Comparison of ENCODE assay signal across 9 cellular contexts in the genomic region with DNA sequence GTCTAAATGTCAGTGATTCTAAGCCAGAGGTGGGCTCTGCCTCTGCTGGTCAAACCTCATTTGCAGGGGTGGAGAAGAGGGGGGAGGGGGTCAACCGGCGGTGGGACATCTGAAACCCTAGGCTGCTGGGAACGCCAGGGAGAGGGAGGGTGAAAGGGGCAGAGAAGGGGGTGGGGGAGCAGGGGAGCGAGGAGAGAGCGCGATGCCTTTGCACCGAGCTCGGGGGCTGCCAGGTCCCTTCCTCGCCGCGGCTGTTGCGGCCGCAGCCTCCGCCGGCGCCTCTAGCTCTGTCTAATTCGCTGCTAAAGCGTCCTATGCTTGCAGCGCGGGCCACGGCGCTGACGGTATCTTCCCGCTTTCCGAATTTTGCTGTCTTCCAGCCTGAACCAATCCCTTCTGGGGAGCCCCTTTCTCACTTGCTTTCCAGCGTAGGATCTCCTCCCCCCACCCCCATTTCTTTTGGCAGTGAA. TPM values are rescaled to one million over a fixed set of nuclear protein-coding genes. Genes with fewer than 3 reads are reported as not detected.
DNase-seq lines count a peak whose midpoint lies in the region; FAIRE-seq and TF ChIP-seq lines count a peak whose summit lies in the region.
"Had no signal": no experiment of that assay in that cellular context is flagged by ENCODE, and none has a peak within 500 bp of the region (broad histone marks: within the 10 kb centered on the region; RNA-seq: fewer than 3 reads in every experiment).

Gene FGF10 (minus strand): TSS at position 11 of the 470 bp plus-strand sequence. CDS start 738 bp downstream, outside the sequence.

- H3K36me3 Mint-ChIP-seq in astrocyte (ENCODE audit: low read depth, unreplicated experiment) = peaks cover 4% of the 10 kb centered on the region
- H3K36me3 Mint-ChIP-seq in activated CD4-positive, alpha-beta memory T cell treated with anti-CD3 and anti-CD28 coated beads for 36 hours = no peaks in the 10 kb centered on the region

- POLR2A ChIA-PET in activated CD4-positive, alpha-beta memory T cell treated with anti-CD3 and anti-CD28 coated beads for 36 hours (lab: Charles Lee) = no interaction called here

- H3K4me2 ChIP-seq in astrocyte (ENCODE audit: low read length) = peak within 1 kb of the TSS; percentile 83

- peak within 1 kb of the TSS; percentile 59 for H2AFZ ChIP-seq in astrocyte (ENCODE audit: low read depth, low read length)

- no peak within 1 kb of the TSS; the same call in 1 of the 2 replicates for H3K27ac ChIP-seq in HUES6 (ENCODE audit: low read depth, low read length)
- H3K27ac ChIP-seq in astrocyte (ENCODE audit: low read depth, low read length) = no peak within 1 kb of the TSS
- no peak within 1 kb of the TSS for H3K27ac ChIP-seq in kidney (ENCODE audit: low read depth in 2 of 2, low read length in 2 of 2)
- H3K27ac ChIP-seq in stomach = peak within 1 kb of the TSS in 4 of 5 donors; percentile 64 to 76 (median 74)
- H3K27ac ChIP-seq in effector memory CD4-positive, alpha-beta T cell (ENCODE audit: insufficient read depth, low read length, poor library complexity, severe bottlenecking) = no peak within 1 kb of the TSS
- H3K27ac ChIP-seq: HL-60 had no signal

- TF ChIP-seq EP300 in stomach (IDR thresholded peaks at IDR 0.05) = no peak

- peak within 1 kb of the TSS; percentile 88 for H3K4me3 Mint-ChIP-seq in astrocyte (ENCODE audit: unreplicated experiment)
- H3K4me3 Mint-ChIP-seq in activated CD4-positive, alpha-beta memory T cell treated with anti-CD3 and anti-CD28 coated beads for 36 hours = no peak within 1 kb of the TSS

- H3K4me1 Mint-ChIP-seq in astrocyte (ENCODE audit: low read depth, unreplicated experiment) = peaks cover 14% of the 10 kb centered on the region
- no peaks in the 10 kb centered on the region for H3K4me1 Mint-ChIP-seq in activated CD4-positive, alpha-beta memory T cell treated with anti-CD3 and anti-CD28 coated beads for 36 hours (ENCODE audit: low read depth)

- H3K4me3 ChIP-seq in HUES6 (ENCODE audit: low read depth, low read length) (peak within 1 kb of the TSS; percentile 63), astrocyte (ENCODE audit: insufficient read depth, low read depth, low read length) (peak within 1 kb of the TSS; percentile 39), kidney (ENCODE audit: low read length in 2 of 2) (peak within 1 kb of the TSS; percentile 57 to 59), stomach (peak within 1 kb of the TSS; percentile 48 to 57 (median 52))
- H3K4me3 ChIP-seq in effector memory CD4-positive, alpha-beta T cell (ENCODE audit: insufficient read depth, low read depth, low read length, poor library complexity, severe bottlenecking) = no peak within 1 kb of the TSS

- no peaks in the 10 kb centered on the region for H3K9me3 ChIP-seq in HUES6 (ENCODE audit: control insufficient read depth, insufficient read depth, low read depth, low read length)
- no peaks in the 10 kb centered on the region for H3K9me3 ChIP-seq in astrocyte (ENCODE audit: insufficient read depth, low read depth, low read length)
- H3K9me3 ChIP-seq in kidney (ENCODE audit: control insufficient read depth in 1 of 2, low read length in 2 of 2) = no peaks in the 10 kb centered on the region
- no peaks in the 10 kb centered on the region for H3K9me3 ChIP-seq in stomach
- no peaks in the 10 kb centered on the region for H3K9me3 ChIP-seq in effector memory CD4-positive, alpha-beta T cell (ENCODE audit: control insufficient read depth, low read length)

- TF ChIP-seq CTCF in astrocyte (IDR thresholded peaks at IDR 0.05; ENCODE audit: insufficient read depth, low read depth, low read length) (no peak), kidney (IDR thresholded peaks at IDR 0.05; ENCODE audit: borderline replicate concordance, extremely low read depth, insufficient read depth) (no peak), stomach (IDR thresholded peaks at IDR 0.05) (no peak)

- no peaks in the 10 kb centered on the region for H3K79me2 ChIP-seq in astrocyte (ENCODE audit: insufficient read depth, low read length)

- no peak for DNase-seq in astrocyte (ENCODE audit: low read depth)
- DNase-seq in kidney = peak; percentile 78
- no peak for DNase-seq in stomach
- no peak for DNase-seq in activated CD4-positive, alpha-beta memory T cell treated with anti-CD3 and anti-CD28 coated beads for 36 hours
- DNase-seq in cerebellar nuclear complex (lab: John Stamatoyannopoulos, UW) = no peak
- no peak for DNase-seq in effector memory CD4-positive, alpha-beta T cell
- no peak for DNase-seq in SKM-1 (lab: John Stamatoyannopoulos, UW; ENCODE audit: unreplicated experiment)

- H4K20me1 ChIP-seq in astrocyte (ENCODE audit: insufficient read depth, low read length) = no peaks in the 10 kb centered on the region

- H3K27me3 Mint-ChIP-seq in astrocyte (ENCODE audit: low read depth, unreplicated experiment) = peaks cover 57% of the 10 kb centered on the region
- peaks cover 30% of the 10 kb centered on the region for H3K27me3 Mint-ChIP-seq in activated CD4-positive, alpha-beta memory T cell treated with anti-CD3 and anti-CD28 coated beads for 36 hours

- intact Hi-C loops in kidney (cut with DNase I) (no loop called here), stomach (cut with DNase I; ENCODE audit: low total_unique reads) (no loop called here)
- intact Hi-C loops in activated CD4-positive, alpha-beta memory T cell treated with anti-CD3 and anti-CD28 coated beads for 36 hours (cut with micrococcal nuclease) = no loop called here

- WGBS in stomach, 5 donors = 2 to 4% (median 3%) methylated on average over 24 to 26 of the region's 26 CpGs

- CTCF ChIA-PET in activated CD4-positive, alpha-beta memory T cell treated with anti-CD3 and anti-CD28 coated beads for 36 hours (lab: Charles Lee) = no interaction called here

- TF ChIP-seq POLR2A in stomach (IDR thresholded peaks at IDR 0.05) = no peak

- no peaks in the 10 kb centered on the region for H3K9me3 Mint-ChIP-seq in astrocyte (ENCODE audit: unreplicated experiment)
- H3K9me3 Mint-ChIP-seq in activated CD4-positive, alpha-beta memory T cell treated with anti-CD3 and anti-CD28 coated beads for 36 hours = no peaks in the 10 kb centered on the region

- peak within 1 kb of the TSS; percentile 14 for H3K27ac Mint-ChIP-seq in astrocyte (ENCODE audit: unreplicated experiment)
- no peak within 1 kb of the TSS for H3K27ac Mint-ChIP-seq in activated CD4-positive, alpha-beta memory T cell treated with anti-CD3 and anti-CD28 coated beads for 36 hours

- H3K36me3 ChIP-seq in HUES6 (ENCODE audit: control insufficient read depth, insufficient read depth, low read length) (no peaks in the 10 kb centered on the region), astrocyte (ENCODE audit: insufficient read depth, low read length) (no peaks in the 10 kb centered on the region), kidney (ENCODE audit: control insufficient read depth in 1 of 2, insufficient read depth in 2 of 2, low read length in 2 of 2) (no peaks in the 10 kb centered on the region), stomach (no peaks in the 10 kb centered on the region)
- H3K36me3 ChIP-seq in effector memory CD4-positive, alpha-beta T cell (ENCODE audit: control insufficient read depth, insufficient read depth, low read length) = no peaks in the 10 kb centered on the region

- H3K9ac ChIP-seq in HUES6 (ENCODE audit: low read length) = peak within 1 kb of the TSS; percentile 39
- no peak within 1 kb of the TSS for H3K9ac ChIP-seq in astrocyte (ENCODE audit: low read length)
- peak within 1 kb of the TSS in 1 of 2 donors; percentile 8 for H3K9ac ChIP-seq in kidney (ENCODE audit: low read length in 2 of 2)

- peaks cover 41% of the 10 kb centered on the region for H3K27me3 ChIP-seq in HUES6 (ENCODE audit: control insufficient read depth, insufficient read depth, low read length)
- H3K27me3 ChIP-seq in astrocyte (ENCODE audit: insufficient read depth, low read length) = peaks cover 36% of the 10 kb centered on the region
- H3K27me3 ChIP-seq in stomach = peaks cover 0 to 42% (median 36%) of the 10 kb centered on the region in 3 donors
- H3K27me3 ChIP-seq in effector memory CD4-positive, alpha-beta T cell (replicated peaks; ENCODE audit: control insufficient read depth, insufficient read depth, low read length, poor library complexity, severe bottlenecking) = peaks cover 5% of the 10 kb centered on the region

- H3K4me1 ChIP-seq in HUES6 (ENCODE audit: control insufficient read depth, insufficient read depth, low read length) (peaks cover 20% of the 10 kb centered on the region), astrocyte (ENCODE audit: insufficient read depth, low read length) (no peaks in the 10 kb centered on the region), kidney (ENCODE audit: control insufficient read depth in 1 of 2, insufficient read depth in 1 of 2, low read depth in 1 of 2, low read length in 2 of 2) (peaks cover 0 to 5% of the 10 kb centered on the region in 2 donors), stomach (peaks cover 6 to 33% (median 19%) of the 10 kb centered on the region in 4 donors)
- H3K4me1 ChIP-seq in effector memory CD4-positive, alpha-beta T cell (ENCODE audit: control insufficient read depth, insufficient read depth, low read length, poor library complexity, severe bottlenecking) = no peaks in the 10 kb centered on the region

- FAIRE-seq in astrocyte (lab: Jason Lieb, UNC) (no peak), kidney (lab: Jason Lieb, UNC) (no peak)

RNA-seq across cellular contexts. Expression of gene FGF10, which starts in this region (rescaled TPM):
- total RNA-seq in astrocyte (not detected in 2 replicates), kidney (6.3 TPM), stomach (10 to 100 TPM in 3 of 5 donors, 1 to 10 TPM in 1, not detected in 1; 3.5 to 31.2 (median 19.9) TPM)
- polyA plus RNA-seq in kidney (ENCODE audit: insufficient read depth, low read depth, low replicate concordance) (0.19 TPM), stomach (10 to 100 TPM in 1 of 3 donors, 1 to 10 TPM in 2; 1.4 to 13.6 (median 5.4) TPM)
- not detected for total RNA-seq in activated CD4-positive, alpha-beta memory T cell treated with anti-CD3 and anti-CD28 coated beads for 36 hours

Comparison
In these comparisons a context has a peak if more than half of its experiments do, and no peak if none do; other contexts are left out.
1. H3K27ac ChIP-seq: peak in stomach (4 of 5); none in HUES6 (single experiment), astrocyte (single experiment), kidney (0 of 2) and effector memory CD4-positive, alpha-beta T cell (single experiment).